24 cellular contexts compared by ENCODE assay signal in the genomic region with DNA sequence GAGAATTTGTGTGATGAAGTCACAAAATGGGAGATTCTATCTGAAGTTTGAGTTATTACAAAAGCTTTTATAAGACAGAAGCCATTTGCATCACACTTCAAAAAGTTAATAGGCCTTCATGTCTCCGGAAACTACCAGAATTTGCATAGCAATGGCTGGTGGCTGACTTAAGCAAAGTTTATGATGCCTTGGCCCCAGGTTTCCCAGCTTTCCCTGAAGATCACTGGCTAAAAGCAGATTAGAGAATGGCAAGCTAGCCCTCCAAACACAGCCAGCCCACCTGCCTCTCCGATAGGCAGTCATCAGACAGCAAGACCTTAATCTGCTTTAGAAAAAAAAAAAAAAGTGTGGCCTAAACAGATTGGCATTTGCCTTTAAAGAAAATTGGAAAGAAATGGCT.
DNase-seq lines count a peak whose midpoint lies in the region; ATAC-seq and TF ChIP-seq lines count a peak whose summit lies in the region.
"Had no signal": no experiment of that assay in that cellular context is flagged by ENCODE, and none has a peak within 500 bp of the region (broad histone marks: within the 10 kb centered on the region; RNA-seq: fewer than 3 reads in every experiment).

No MANE protein-coding gene starts in this region.

- H3K9me3 Mint-ChIP-seq in endodermal cell = peaks cover 22% of the 10 kb centered on the region

- TF ChIP-seq CTCF in endodermal cell (conservative IDR thresholded peaks at IDR 0.05) (no peak), foreskin fibroblast (IDR thresholded peaks at IDR 0.05; ENCODE audit: low read depth, low read length) (no peak), ascending aorta (IDR thresholded peaks at IDR 0.05) (no peak), esophagus squamous epithelium (IDR thresholded peaks at IDR 0.05) (no peak)

- H3K4me2 ChIP-seq in mesendoderm (ENCODE audit: low read length) = no peak overlapping the region
- H3K4me2 ChIP-seq: A549; BLaER1 treated with 17β-estradiol and CSF1 and Interleukin-3, amounts not matched to agents 10 nM and 100 nM had no signal

- H3K4me3 ChIP-seq in H7 (ENCODE audit: insufficient read depth, low read depth, low read length) (no peak overlapping the region), endodermal cell (ENCODE audit: low read length) (no peak overlapping the region), mesendoderm (ENCODE audit: low read length) (no peak overlapping the region), foreskin fibroblast (ENCODE audit: low read depth in 1 of 2, low read length in 2 of 2) (no peak overlapping the region), ascending aorta (no peak overlapping the region), esophagus squamous epithelium (no peak overlapping the region)
- H3K4me3 ChIP-seq: A549; BLaER1 treated with 17β-estradiol and CSF1 and Interleukin-3, amounts not matched to agents 10 nM and 100 nM; GM23248 had no signal

- peak overlapping the region; percentile 61 for H3K18ac ChIP-seq in mesendoderm (ENCODE audit: low read length)

- H3K79me1 ChIP-seq in mesendoderm (ENCODE audit: low read length) = no peaks in the 10 kb centered on the region

- peaks cover 14% of the 10 kb centered on the region for H3K9me3 ChIP-seq in endodermal cell (ENCODE audit: control insufficient read depth, low read length)
- H3K9me3 ChIP-seq in ascending aorta = no peaks in the 10 kb centered on the region
- H3K9me3 ChIP-seq in esophagus squamous epithelium = no peaks in the 10 kb centered on the region
- H3K9me3 ChIP-seq: A549 had no signal

- H3K27ac ChIP-seq in endodermal cell (ENCODE audit: low read depth, low read length) (no peak overlapping the region), mesendoderm (ENCODE audit: low read depth, low read length) (no peak overlapping the region), ascending aorta (no peak overlapping the region), esophagus squamous epithelium (no peak overlapping the region)
- H3K27ac ChIP-seq: A549; BLaER1 treated with 17β-estradiol and CSF1 and Interleukin-3, amounts not matched to agents 10 nM and 100 nM; GM23248; HL-60; RWPE1 had no signal

- no peak overlapping the region for H2BK5ac ChIP-seq in mesendoderm (ENCODE audit: low read length)

- H3K4me1 ChIP-seq in endodermal cell (ENCODE audit: control insufficient read depth, insufficient read depth, low read length) = peaks cover 6% of the 10 kb centered on the region
- H3K4me1 ChIP-seq in mesendoderm (ENCODE audit: control insufficient read depth, low read depth, low read length) = no peaks in the 10 kb centered on the region
- H3K4me1 ChIP-seq in ascending aorta = no peaks in the 10 kb centered on the region
- H3K4me1 ChIP-seq in esophagus squamous epithelium = no peaks in the 10 kb centered on the region
- H3K4me1 ChIP-seq: A549 had no signal

- no peak overlapping the region for H3K4ac ChIP-seq in mesendoderm (ENCODE audit: low read depth, low read length)

- H3K9ac ChIP-seq in endodermal cell (ENCODE audit: extremely low read depth, low read length, poor library complexity, severe bottlenecking) (no peak overlapping the region), mesendoderm (ENCODE audit: low read length) (no peak overlapping the region)
- H3K9ac ChIP-seq: BLaER1 treated with 17β-estradiol and CSF1 and Interleukin-3, amounts not matched to agents 10 nM and 100 nM; GM23248 had no signal

- no peak overlapping the region for H3K56ac ChIP-seq in mesendoderm (ENCODE audit: low read length)

- peaks cover 43% of the 10 kb centered on the region for H3K4me1 Mint-ChIP-seq in endodermal cell
- H3K4me1 Mint-ChIP-seq: CD4-positive, alpha-beta memory T cell had no signal

- no peak overlapping the region for H2BK15ac ChIP-seq in mesendoderm (replicated peaks; ENCODE audit: low read depth)

- H3K36me3 Mint-ChIP-seq in endodermal cell (ENCODE audit: low read depth) = peaks cover 22% of the 10 kb centered on the region
- H3K36me3 Mint-ChIP-seq: CD4-positive, alpha-beta memory T cell had no signal

- H3K36me3 ChIP-seq in H7 (replicated peaks; ENCODE audit: control insufficient read depth, insufficient read depth, low read length) = no peaks in the 10 kb centered on the region
- no peaks in the 10 kb centered on the region for H3K36me3 ChIP-seq in endodermal cell (ENCODE audit: control insufficient read depth, insufficient read depth, low read length)
- H3K36me3 ChIP-seq in mesendoderm (ENCODE audit: control insufficient read depth, insufficient read depth, low read length) = no peaks in the 10 kb centered on the region
- no peaks in the 10 kb centered on the region for H3K36me3 ChIP-seq in ascending aorta
- H3K36me3 ChIP-seq in esophagus squamous epithelium = no peaks in the 10 kb centered on the region
- H3K36me3 ChIP-seq: BLaER1 treated with 17β-estradiol and CSF1 and Interleukin-3, amounts not matched to agents 10 nM and 100 nM had no signal

- no peak overlapping the region for H2AK5ac ChIP-seq in mesendoderm (ENCODE audit: low read length)

- no peak for TF ChIP-seq POLR2A in esophagus squamous epithelium (IDR thresholded peaks at IDR 0.05)

- peak; percentile 39 for DNase-seq in H7
- peak; percentile 46 to 68 for DNase-seq in NCI-H526 (lab: John Stamatoyannopoulos, UW)
- DNase-seq in endodermal cell = peak; percentile 62
- peak; percentile 8 for DNase-seq in mesendoderm
- no peak for DNase-seq in foreskin fibroblast
- no peak for DNase-seq in ascending aorta (ENCODE audit: low spot score in 2 of 2)
- no peak for DNase-seq in esophagus squamous epithelium (lab: John Stamatoyannopoulos, UW)
- DNase-seq: AML-193; CD4-positive, alpha-beta memory T cell; COR-L47; GM23248; KBM-7; NCI-H1105 treated with DMSO at 0.1 percent for 48 hours; NCI-H146; NCI-H1930; NCI-H2107; SHP77 had no signal

- no peak for ATAC-seq in HG03469 (IDR thresholded peaks at IDR 0.05; ENCODE audit: unreplicated experiment)
- ATAC-seq: A549, HCT116, Panc1 had no signal

- no peak overlapping the region for H3K23ac ChIP-seq in mesendoderm (ENCODE audit: low read length)

- H2BK120ac ChIP-seq in mesendoderm (ENCODE audit: low read depth, low read length) = no peak overlapping the region

- 53 to 60% methylated on average over 2 of the region's 2 CpGs for WGBS in endodermal cell (ENCODE audit: insufficient coverage in 1 of 2, insufficient read length in 1 of 2), 2 experiments
- no CpG with 5 or more reads among the region's 2 CpGs for WGBS in mesendoderm (ENCODE audit: extremely low coverage, insufficient coverage, low lambda C conversion rate)
- 59 to 95% methylated on average over 2 of the region's 2 CpGs for WGBS in esophagus squamous epithelium, 2 donors

- no peak overlapping the region for H3K27ac Mint-ChIP-seq in endodermal cell
- H3K27ac Mint-ChIP-seq: CD4-positive, alpha-beta memory T cell had no signal

- no peaks in the 10 kb centered on the region for H3K79me2 ChIP-seq in mesendoderm (ENCODE audit: control insufficient read depth, insufficient read depth, low read length)

- no peak overlapping the region for H4K5ac ChIP-seq in mesendoderm (ENCODE audit: low read length)

- intact Hi-C loops in ascending aorta (cut with DNase I) = no loop called here
- intact Hi-C loops in esophagus squamous epithelium (cut with DNase I) = no loop called here

- no peak overlapping the region for H3K4me3 Mint-ChIP-seq in endodermal cell
- H3K4me3 Mint-ChIP-seq: CD4-positive, alpha-beta memory T cell had no signal

- no peak overlapping the region for H4K8ac ChIP-seq in mesendoderm (ENCODE audit: low read depth, low read length)

- H3K27me3 ChIP-seq in H7 (ENCODE audit: control insufficient read depth, insufficient read depth, low read length) (no peaks in the 10 kb centered on the region), endodermal cell (ENCODE audit: control insufficient read depth, insufficient read depth, low read length, poor library complexity, severe bottlenecking) (no peaks in the 10 kb centered on the region), mesendoderm (ENCODE audit: insufficient read depth, low read length, poor library complexity) (no peaks in the 10 kb centered on the region), ascending aorta (no peaks in the 10 kb centered on the region), esophagus squamous epithelium (no peaks in the 10 kb centered on the region)
- H3K27me3 ChIP-seq: BLaER1 treated with 17β-estradiol and CSF1 and Interleukin-3, amounts not matched to agents 10 nM and 100 nM had no signal

- no peaks in the 10 kb centered on the region for H3K27me3 Mint-ChIP-seq in endodermal cell (ENCODE audit: insufficient read depth)
- H3K27me3 Mint-ChIP-seq: CD4-positive, alpha-beta memory T cell had no signal

Comparison
In these comparisons a context has a peak if more than half of its experiments do, and no peak if none do; other contexts are left out.
1. DNase-seq: peak in H7 (single experiment), NCI-H526 (2 of 2), endodermal cell (single experiment) and mesendoderm (single experiment); none in foreskin fibroblast (0 of 2), ascending aorta (0 of 2) and esophagus squamous epithelium (single experiment).